Comparison of ENCODE assay signal across 7 cellular contexts in the genomic region with DNA sequence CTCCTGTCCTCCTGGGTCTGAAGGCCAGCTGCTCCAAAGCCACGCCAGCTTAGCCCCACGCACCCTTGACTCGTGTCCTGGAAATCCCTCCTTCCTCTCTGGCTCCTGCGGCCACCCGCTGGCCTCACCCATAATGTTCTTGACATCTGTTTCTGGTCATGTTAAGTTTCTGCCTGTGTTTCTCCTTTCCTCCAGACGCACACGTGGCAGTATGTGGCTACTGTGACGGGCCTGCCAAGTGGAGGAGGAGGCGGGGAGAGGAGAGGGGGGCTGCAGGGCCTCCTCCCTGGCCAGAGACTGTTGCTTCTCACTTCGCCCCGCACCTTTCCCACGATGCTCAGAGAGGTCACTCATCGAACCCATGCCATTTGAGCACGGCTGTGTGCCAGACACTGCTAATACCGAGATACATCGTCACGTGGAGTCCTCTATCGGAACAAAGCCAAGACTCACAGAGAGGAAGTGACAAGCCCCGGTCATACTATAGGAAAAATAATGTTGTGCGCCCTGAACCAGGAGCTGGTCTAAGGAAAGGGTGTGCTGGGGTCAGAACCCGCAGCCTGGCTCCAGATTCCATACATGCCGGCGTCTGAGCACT. TPM values are rescaled to one million over a fixed set of nuclear protein-coding genes. Genes with fewer than 3 reads are reported as not detected.
DNase-seq lines count a peak whose midpoint lies in the region; ATAC-seq, FAIRE-seq and TF ChIP-seq lines count a peak whose summit lies in the region.

No MANE protein-coding gene starts in this region.

- 8% methylated on average over 16 of the region's 23 CpGs for WGBS in K562 (ENCODE audit: insufficient coverage, low coverage, missing lambda C conversion rate)

- POLR2A ChIA-PET in K562 (lab: Yijun Ruan, JAX), result interaction anchor here (0.7 kb wide), 1 partner anchor 121 kb away, joined by 3 read pairs; no protein-coding TSS in a partner anchor

- peaks cover 8 to 13% (median 10%) of the 10 kb centered on the region in 3 donors for H3K4me1 Mint-ChIP-seq in IgD-negative memory B cell

- peaks cover 0 to 1% (median 0%) of the 10 kb centered on the region in 3 donors for H3K9me3 Mint-ChIP-seq in IgD-negative memory B cell

- H3K4me1 ChIP-seq in K562 (replicated peaks in 1 of 2; ENCODE audit: control insufficient read depth in 2 of 2, insufficient read depth in 2 of 2, low read length in 2 of 2) (peaks cover 0 to 18% of the 10 kb centered on the region in 2 experiments; a peak in 2 of 5 replicates), left lung (peaks cover 25 to 50% of the 10 kb centered on the region in 2 donors), thoracic aorta (ENCODE audit: control insufficient read depth in 1 of 2, low read depth in 2 of 2) (peaks cover 9 to 16% of the 10 kb centered on the region in 2 donors)

- H3K4me3 Mint-ChIP-seq in IgD-negative memory B cell, result peak overlapping the region; percentile 24 to 94 (median 60)

- no peak for TF ChIP-seq POLR2A in K562 (conservative IDR thresholded peaks at IDR 0.05)

- peaks cover 7% of the 10 kb centered on the region for H3K36me3 Mint-ChIP-seq in IgD-negative memory B cell

- no peak for TF ChIP-seq RAD21 in K562 (CRISPR knock-in tag; conservative IDR thresholded peaks at IDR 0.05 in 1 of 2, IDR thresholded peaks at IDR 0.05 in 1 of 2)

- TF ChIP-seq CTCF in K562 (IDR thresholded peaks at IDR 0.05 in 2 of 3, conservative IDR thresholded peaks at IDR 0.05 in 1 of 3; ENCODE audit: insufficient read depth in 2 of 3, low read depth in 1 of 3, low read length in 3 of 3) (no peak), left lung (IDR thresholded peaks at IDR 0.05) (no peak), thoracic aorta (IDR thresholded peaks at IDR 0.05) (no peak)

- CTCF ChIA-PET in K562 (lab: Yijun Ruan, JAX; ENCODE audit: low intra/inter-chr PET ratio), result no interaction called here

- H3K9me3 ChIP-seq in K562 (replicated peaks; ENCODE audit: control insufficient read depth, insufficient read depth, low read depth, low read length) (no peaks in the 10 kb centered on the region), left lung (no peaks in the 10 kb centered on the region), thoracic aorta (no peaks in the 10 kb centered on the region)

- H3K4me3 ChIP-seq in K562 (no peak overlapping the region), left lung (peak overlapping the region in 1 of 2 donors; percentile 9), thoracic aorta (peak overlapping the region; percentile 55)

- H3K27me3 ChIP-seq in K562 (ENCODE audit: control insufficient read depth in 2 of 2, insufficient read depth in 2 of 2, low read length in 2 of 2) (peaks cover 9 to 37% of the 10 kb centered on the region in 2 experiments; a peak in 4 of 5 replicates), left lung (peaks cover 0 to 14% of the 10 kb centered on the region in 2 donors), thoracic aorta (replicated peaks; ENCODE audit: insufficient read depth) (no peaks in the 10 kb centered on the region)

- H2AFZ ChIP-seq in K562 (ENCODE audit: low read depth, low read length), result peak overlapping the region; percentile 22; the same call in 1 of the 2 replicates

- H3K27ac ChIP-seq in K562 (ENCODE audit: extremely low read depth, low read depth, low read length), result no peak overlapping the region
- peak overlapping the region; percentile 22 to 74 for H3K27ac ChIP-seq in left lung
- no peak overlapping the region for H3K27ac ChIP-seq in thoracic aorta

- peak; percentile 49; the same call in 2 of the 3 replicates for ATAC-seq in K562
- peak; percentile 84 for ATAC-seq in left lung
- peak; percentile 11 for ATAC-seq in thoracic aorta (ENCODE audit: insufficient number of reproducible peaks, low FRiP score, low read depth)
- no peak for ATAC-seq in GM21723 (IDR thresholded peaks at IDR 0.05; ENCODE audit: unreplicated experiment)

- no peak for FAIRE-seq in K562 (lab: Jason Lieb, UNC)

- H4K20me1 ChIP-seq in K562 (replicated peaks; ENCODE audit: control insufficient read depth, insufficient read depth, low read length), result no peaks in the 10 kb centered on the region

- H3K79me2 ChIP-seq in K562 (ENCODE audit: control insufficient read depth, insufficient read depth, low read length), result no peaks in the 10 kb centered on the region

- H3K36me3 ChIP-seq in K562 (ENCODE audit: control insufficient read depth, insufficient read depth, low read length), result no peaks in the 10 kb centered on the region
- H3K36me3 ChIP-seq in left lung, result no peaks in the 10 kb centered on the region
- no peaks in the 10 kb centered on the region for H3K36me3 ChIP-seq in thoracic aorta

- TF ChIP-seq EP300 in K562 (IDR thresholded peaks at IDR 0.05; ENCODE audit: low read length), result no peak

- intact Hi-C loops in K562 (cut with micrococcal nuclease), result no loop called here
- intact Hi-C loops in left lung (cut with DNase I), result no loop called here

- no peaks in the 10 kb centered on the region for H3K9me1 ChIP-seq in K562 (ENCODE audit: control insufficient read depth, insufficient read depth, low read length)

- H3K4me2 ChIP-seq in K562 (ENCODE audit: insufficient read depth, low read length), result peak overlapping the region; percentile 17

- H3K27ac Mint-ChIP-seq in IgD-negative memory B cell, result no peak overlapping the region

- in situ Hi-C loops in K562 (cut with MboI), result no loop called here

- DNase-seq in K562 (ENCODE audit: extremely low read depth in 1 of 4, low spot score in 3 of 4) (peak in 2 of 4 experiments; percentile 25 to 30), left lung (peak; percentile 78 to 82), thoracic aorta (ENCODE audit: low spot score) (no peak), T1000 (lab: John Stamatoyannopoulos, UW) (no peak)
- no peak for DNase-seq in central memory CD4-positive, alpha-beta T cell

- peaks cover 11% of the 10 kb centered on the region for H3K27me3 Mint-ChIP-seq in IgD-negative memory B cell

- no TSS peak for BruUV-seq in K562 (replicated peaks; lab: Mats Ljungman, UMichigan)

- peak overlapping the region in 1 of 2 experiments; percentile 45; a peak in 1 of 4 replicates for H3K9ac ChIP-seq in K562 (ENCODE audit: insufficient read depth in 1 of 2, low read depth in 2 of 2, low read length in 2 of 2)

RNA-seq across cellular contexts. Expression of a gene that starts 11.5 kb away (rescaled TPM):
- 1.0 TPM for polyA plus RNA-seq in IgD-negative memory B cell
- total RNA-seq in K562 (2011; cell fraction: chromatin; rRNA removed; ENCODE audit: low replicate concordance), result 4.0 and 6.2 TPM in 2 replicates
- 4.3 and 4.5 TPM in 2 replicates for total RNA-seq in K562 (2011; cell fraction: nucleolus; rRNA removed)
- total RNA-seq in K562 (2011; cell fraction: nucleoplasm; rRNA removed), result 4.8 and 5.4 TPM in 2 replicates
- 0.18 and 0.41 TPM in 2 replicates for total RNA-seq in K562 (2014; rRNA removed)
- 0.54 and 0.55 TPM in 2 replicates for total RNA-seq in K562 (2014; rRNA removed; fragmentation: Illumina TruSeq; extraction: Trizol)
- total RNA-seq in K562 (2015; rRNA removed; fragmentation: Illumina TruSeq; extraction: Trizol), result 0.40 and 0.53 TPM in 2 replicates
- total RNA-seq in K562 (2021), result 0.75 and 0.81 TPM in 2 replicates
- 0.92 and 1.6 TPM in 2 replicates for polyA plus RNA-seq in K562 (2011; rRNA removed)
- 0.52 and 0.83 TPM in 2 replicates for polyA plus RNA-seq in K562 (2011; cell fraction: cytosol; rRNA removed)
- 7.9 and 8.6 TPM in 2 replicates for polyA plus RNA-seq in K562 (2011; cell fraction: nucleus; rRNA removed)
- polyA plus RNA-seq in K562 (2012), result 0.60 and 4.1 TPM in 2 replicates
- polyA plus RNA-seq in K562 (2014; fragmentation: Illumina TruSeq; extraction: Trizol), result 0.68 and 1.1 TPM in 2 replicates
- polyA plus RNA-seq in K562 (2014; fragmentation: Nextera tagmentation; extraction: Ambion mirVana), result under 1 TPM; 0.20 to 0.21 TPM
- 0.70 and 0.91 TPM in 2 replicates for polyA plus RNA-seq in K562 (2014; rRNA removed)
- 1.9 and 2.3 TPM in 2 replicates for polyA minus RNA-seq in K562 (2011; rRNA and poly(A)+ RNA removed)
- 0.67 and 1.4 TPM in 2 replicates for polyA minus RNA-seq in K562 (2011; cell fraction: cytosol; rRNA and poly(A)+ RNA removed)
- polyA minus RNA-seq in K562 (2011; cell fraction: nucleus; rRNA and poly(A)+ RNA removed), result 6.1 and 9.6 TPM in 2 replicates
- 10 to 100 TPM in 1 of 2 donors, 1 to 10 TPM in 1; 7.2 to 16.0 TPM for total RNA-seq in left lung
- total RNA-seq in thoracic aorta, result 1 to 10 TPM; 1.9 to 2.1 TPM

RNA-seq across cellular contexts. Expression of a gene that starts 26.8 kb away (rescaled TPM):
- polyA plus RNA-seq in IgD-negative memory B cell (13.2 TPM), K562 (2011; rRNA removed) (0.22 and 0.24 TPM in 2 replicates), K562 (2014; fragmentation: Illumina TruSeq; extraction: Trizol) (0.54 and 0.66 TPM in 2 replicates), K562 (2014; fragmentation: Nextera tagmentation; extraction: Ambion mirVana) (under 1 TPM; 0.03 TPM), K562 (2014; rRNA removed) (0.28 and 0.54 TPM in 2 replicates)
- 0.09 and 0.74 TPM in 2 replicates for total RNA-seq in K562 (2011; cell fraction: chromatin; rRNA removed; ENCODE audit: low replicate concordance)
- total RNA-seq in K562 (2011; cell fraction: nucleolus; rRNA removed), result 0.33 and 0.39 TPM in 2 replicates
- total RNA-seq in K562 (2011; cell fraction: nucleoplasm; rRNA removed), result 0.29 and 1.6 TPM in 2 replicates
- total RNA-seq in K562 (2014; rRNA removed) (0.45 TPM in 1 of 2 replicates, not detected in the other), K562 (2014; rRNA removed; fragmentation: Illumina TruSeq; extraction: Trizol) (0.10 and 0.11 TPM in 2 replicates), K562 (2015; rRNA removed; fragmentation: Illumina TruSeq; extraction: Trizol) (0.07 and 0.23 TPM in 2 replicates), K562 (2021) (0.75 and 0.78 TPM in 2 replicates), left lung (1 to 10 TPM; 3.7 to 7.7 TPM), thoracic aorta (10 to 100 TPM in 1 of 2 donors, 1 to 10 TPM in 1; 2.0 to 13.1 TPM)
- 0.07 and 0.19 TPM in 2 replicates for polyA plus RNA-seq in K562 (2011; cell fraction: cytosol; rRNA removed)
- 0.41 TPM in 1 of 2 replicates, not detected in the other for polyA plus RNA-seq in K562 (2011; cell fraction: nucleus; rRNA removed)
- polyA plus RNA-seq in K562 (2012), result 1.1 and 9.5 TPM in 2 replicates
- polyA minus RNA-seq in K562 (2011; rRNA and poly(A)+ RNA removed), result 0.03 and 0.04 TPM in 2 replicates
- polyA minus RNA-seq in K562 (2011; cell fraction: cytosol; rRNA and poly(A)+ RNA removed), result not detected in 2 replicates
- 0.13 TPM in 1 of 2 replicates, not detected in the other for polyA minus RNA-seq in K562 (2011; cell fraction: nucleus; rRNA and poly(A)+ RNA removed)

RNA-seq across cellular contexts. Expression of a gene that starts 35.7 kb away (rescaled TPM):
- polyA plus RNA-seq in IgD-negative memory B cell (0.95 TPM), K562 (2011; rRNA removed) (0.03 TPM in 1 of 2 replicates, not detected in the other), K562 (2014; fragmentation: Illumina TruSeq; extraction: Trizol) (not detected in 2 replicates), K562 (2014; fragmentation: Nextera tagmentation; extraction: Ambion mirVana) (not detected), K562 (2014; rRNA removed) (not detected in 2 replicates)
- total RNA-seq in K562 (2011; cell fraction: chromatin; rRNA removed; ENCODE audit: low replicate concordance), result 0.07 TPM in 1 of 2 replicates, not detected in the other
- not detected in 2 replicates for total RNA-seq in K562 (2011; cell fraction: nucleolus; rRNA removed)
- total RNA-seq in K562 (2011; cell fraction: nucleoplasm; rRNA removed), result 0.07 TPM in 1 of 2 replicates, not detected in the other
- total RNA-seq in K562 (2014; rRNA removed) (not detected in 2 replicates), K562 (2014; rRNA removed; fragmentation: Illumina TruSeq; extraction: Trizol) (not detected in 2 replicates), K562 (2015; rRNA removed; fragmentation: Illumina TruSeq; extraction: Trizol) (not detected in 2 replicates), K562 (2021) (not detected in 2 replicates), left lung (under 1 TPM in 1 of 2 donors, not detected in 1; 0.26 TPM), thoracic aorta (not detected)
- polyA plus RNA-seq in K562 (2011; cell fraction: cytosol; rRNA removed), result 0.01 and 0.03 TPM in 2 replicates
- polyA plus RNA-seq in K562 (2011; cell fraction: nucleus; rRNA removed), result 0.09 TPM in 1 of 2 replicates, not detected in the other
- polyA plus RNA-seq in K562 (2012), result 0.01 TPM in 1 of 2 replicates, not detected in the other
- polyA minus RNA-seq in K562 (2011; rRNA and poly(A)+ RNA removed), result not detected in 2 replicates
- polyA minus RNA-seq in K562 (2011; cell fraction: cytosol; rRNA and poly(A)+ RNA removed), result not detected in 2 replicates
- polyA minus RNA-seq in K562 (2011; cell fraction: nucleus; rRNA and poly(A)+ RNA removed), result not detected in 2 replicates

Comparison
In these comparisons a context has a peak if more than half of its experiments do, and no peak if none do; other contexts are left out.
1. DNase-seq: peak in left lung (2 of 2); none in thoracic aorta (single experiment), T1000 (single experiment) and central memory CD4-positive, alpha-beta T cell (single experiment).
2. H3K27ac ChIP-seq: peak in left lung (2 of 2); none in K562 (single experiment) and thoracic aorta (0 of 2).